In genomic region chr7:5365976-5366625, GRCh38 we compare ENCODE assay signal across 8 cellular contexts. TPM values are rescaled to one million over a fixed set of nuclear protein-coding genes. Genes with fewer than 3 reads are reported as not detected.
A peak's percentile ranks its signal among the peaks of the same experiment; 100 is the strongest.
DNase-seq lines count a peak whose midpoint lies in the region; ATAC-seq and TF ChIP-seq lines count a peak whose summit lies in the region.
"Not testable (repeated sequence)": the region's sequence is repeated elsewhere in the genome, so short reads cannot be mapped to it uniquely, and the experiment has no call there.

No MANE protein-coding gene starts in this region.

- not testable (repeated sequence) for H3K36me3 Mint-ChIP-seq in activated naive CD8-positive, alpha-beta T cell treated with anti-CD3 and anti-CD28 coated beads for 36 hours; osteocyte (ENCODE audit: unreplicated experiment)

- DNase-seq in G401 (ENCODE audit: low spot score): peak; percentile 93
- DNase-seq in NCI-H1930 (lab: John Stamatoyannopoulos, UW): peak; percentile 54 to 60
- DNase-seq in T follicular helper cell (ENCODE audit: low read depth): peak; percentile 61
- DNase-seq in activated naive CD8-positive, alpha-beta T cell treated with anti-CD3 and anti-CD28 coated beads for 36 hours: peak; percentile 46
- peak; percentile 73 for DNase-seq in glomerular visceral epithelial cell (ENCODE audit: extremely low spot score)
- not testable (repeated sequence) for DNase-seq in osteocyte (ENCODE audit: extremely low spot score, unreplicated experiment)
- DNase-seq in thoracic aorta (ENCODE audit: low spot score): peak; percentile 25

- not testable (repeated sequence) for H3K27me3 Mint-ChIP-seq in activated naive CD8-positive, alpha-beta T cell treated with anti-CD3 and anti-CD28 coated beads for 36 hours; osteocyte (ENCODE audit: unreplicated experiment)

- ATAC-seq in HG02763 (IDR thresholded peaks at IDR 0.05; ENCODE audit: unreplicated experiment): peak; percentile 45
- ATAC-seq in thoracic aorta (ENCODE audit: insufficient number of reproducible peaks, low FRiP score, low read depth): not testable (repeated sequence)

- not testable (repeated sequence) for H3K9me3 ChIP-seq in thoracic aorta

- peak overlapping the region in 1 of 2 donors; percentile 7 for H3K27ac ChIP-seq in thoracic aorta

- H3K27me3 ChIP-seq in thoracic aorta (replicated peaks; ENCODE audit: insufficient read depth): not testable (repeated sequence)

- peaks cover 41% of the 10 kb centered on the region for H3K36me3 ChIP-seq in thoracic aorta

- H3K27ac Mint-ChIP-seq in activated naive CD8-positive, alpha-beta T cell treated with anti-CD3 and anti-CD28 coated beads for 36 hours: not testable (repeated sequence)
- peak overlapping the region; percentile 66 for H3K27ac Mint-ChIP-seq in osteocyte (ENCODE audit: unreplicated experiment)

- peaks cover 9 to 32% of the 10 kb centered on the region in 2 donors for H3K4me1 ChIP-seq in thoracic aorta (ENCODE audit: control insufficient read depth in 1 of 2, low read depth in 2 of 2)

- TF ChIP-seq CTCF in osteocyte (IDR thresholded peaks at IDR 0.05) (peak; percentile 79), thoracic aorta (IDR thresholded peaks at IDR 0.05) (peak; percentile 76)

- H3K9me3 Mint-ChIP-seq in activated naive CD8-positive, alpha-beta T cell treated with anti-CD3 and anti-CD28 coated beads for 36 hours; osteocyte (ENCODE audit: unreplicated experiment): not testable (repeated sequence)

- H3K4me3 ChIP-seq in thoracic aorta: not testable (repeated sequence)

- peaks cover 18% of the 10 kb centered on the region for H3K4me1 Mint-ChIP-seq in activated naive CD8-positive, alpha-beta T cell treated with anti-CD3 and anti-CD28 coated beads for 36 hours
- peaks cover 11% of the 10 kb centered on the region for H3K4me1 Mint-ChIP-seq in osteocyte (ENCODE audit: unreplicated experiment)

- in situ Hi-C loops in G401 (cut with HindIII; ENCODE audit: low sequenced_read_pairs): not testable (repeated sequence)

- H3K4me3 Mint-ChIP-seq in activated naive CD8-positive, alpha-beta T cell treated with anti-CD3 and anti-CD28 coated beads for 36 hours; osteocyte (ENCODE audit: unreplicated experiment): not testable (repeated sequence)

RNA-seq across cellular contexts. Expression of gene TNRC18, which starts 57.5 kb away (rescaled TPM):
- total RNA-seq in G401 (2014; rRNA removed; shearing (Covaris generic)): 31.5 and 42.8 TPM in 2 replicates
- 10 to 100 TPM; 47.6 to 48.0 TPM for total RNA-seq in activated naive CD8-positive, alpha-beta T cell treated with anti-CD3 and anti-CD28 coated beads for 36 hours
- 198 and 208 TPM in 2 replicates for total RNA-seq in osteocyte
- 100 to 1,000 TPM; 182 to 244 TPM for total RNA-seq in thoracic aorta
